Comparison of ENCODE assay signal across 11 cellular contexts in genomic region chr7:28654111-28654510, GRCh38.
"Had no signal": no experiment of that assay in that cellular context is flagged by ENCODE, and none has a peak within 500 bp of the region (broad histone marks: within the 10 kb centered on the region; RNA-seq: fewer than 3 reads in every experiment).

No MANE protein-coding gene starts in this region.

- H3K27ac ChIP-seq: gastrocnemius medialis, neutrophil, parathyroid adenoma, thyroid gland, WERI-Rb-1 had no signal

- DNase-seq: activated CD4-positive, alpha-beta T cell treated with anti-CD3 and anti-CD28 coated beads, Interleukin-2, amount 50 U/mL, for 48 hours; activated naive CD4-positive, alpha-beta T cell treated with anti-CD3 and anti-CD28 coated beads, Interleukin-2, amount 10 ng/mL, durations not matched to agents 7 days and 5 days; gastrocnemius medialis; left cardiac atrium; naive thymus-derived CD8-positive, alpha-beta T cell; stimulated activated CD4-positive, alpha-beta T cell treated with anti-CD3 and anti-CD28 coated beads, Interleukin-2, amount 100 ng/mL, for 48 hours; thyroid gland; WERI-Rb-1 had no signal

- H3K4me3 ChIP-seq: gastrocnemius medialis, lung, thyroid gland had no signal
